9 cellular contexts compared by ENCODE assay signal in genomic region chr7:45921381-45921698, GRCh38. TPM values are rescaled to one million over a fixed set of nuclear protein-coding genes. Genes with fewer than 3 reads are reported as not detected.
DNase-seq lines count a peak whose midpoint lies in the region; ATAC-seq, FAIRE-seq and TF ChIP-seq lines count a peak whose summit lies in the region.
"Had no signal": no experiment of that assay in that cellular context is flagged by ENCODE, and none has a peak within 500 bp of the region (broad histone marks: within the 10 kb centered on the region; RNA-seq: fewer than 3 reads in every experiment).

No MANE protein-coding gene starts in this region.

- H3K79me2 ChIP-seq in keratinocyte (ENCODE audit: control insufficient read depth, insufficient read depth, low read length), result no peaks in the 10 kb centered on the region

- peak overlapping the region; percentile 67 for H3K4me2 ChIP-seq in keratinocyte (ENCODE audit: control insufficient read depth, extremely low read depth, insufficient read depth, low read depth, low read length)

- no peak for TF ChIP-seq CTCF in activated CD8-positive, alpha-beta T cell treated with anti-CD3 and anti-CD28 coated beads for 36 hours (IDR thresholded peaks at IDR 0.05)
- no peak for TF ChIP-seq CTCF in brain (conservative IDR thresholded peaks at IDR 0.05)
- TF ChIP-seq CTCF in keratinocyte (optimal IDR thresholded peaks at IDR 0.05 in 1 of 3, IDR thresholded peaks at IDR 0.05 in 1 of 3, conservative IDR thresholded peaks at IDR 0.05 in 1 of 3; ENCODE audit: extremely low read depth in 1 of 3, insufficient read depth in 2 of 3, low read length in 3 of 3), result no peak
- no peak for TF ChIP-seq CTCF in thoracic aorta (IDR thresholded peaks at IDR 0.05)
- TF ChIP-seq CTCF in GM13976 (IDR thresholded peaks at IDR 0.05; ENCODE audit: borderline replicate concordance, control extremely low read depth, extremely low read depth, insufficient read depth, missing control alignments), result no peak

- in situ Hi-C loops in GM13976 (cut with MboI; ENCODE audit: low sequenced_read_pairs, unreplicated experiment), result loop anchor here (5.0 to 25.0 kb wide), 3 partner anchors 426 to 1266 kb away; no protein-coding TSS in a partner anchor

- DNase-seq in activated CD8-positive, alpha-beta T cell treated with anti-CD3 and anti-CD28 coated beads, Interleukin-2, amount 10 ng/mL, durations not matched to agents 7 days and 5 days, result no peak
- no peak for DNase-seq in activated CD8-positive, alpha-beta T cell treated with anti-CD3 and anti-CD28 coated beads for 36 hours
- DNase-seq in keratinocyte (ENCODE audit: low read depth, low spot score) (no peak), thoracic aorta (ENCODE audit: low spot score) (no peak), NCI-H226 (no peak), 8988T (no peak), GM13976 (ENCODE audit: low spot score) (no peak)

- H3K9me3 ChIP-seq in keratinocyte (ENCODE audit: control insufficient read depth, low read depth, low read length), result no peaks in the 10 kb centered on the region
- H3K9me3 ChIP-seq in thoracic aorta, result no peaks in the 10 kb centered on the region

- POLR2A ChIA-PET in activated CD8-positive, alpha-beta T cell treated with anti-CD3 and anti-CD28 coated beads, Interleukin-2, amount 10 ng/mL, durations not matched to agents 7 days and 5 days (lab: Charles Lee), result no interaction called here
- POLR2A ChIA-PET in activated CD8-positive, alpha-beta T cell treated with anti-CD3 and anti-CD28 coated beads for 36 hours (lab: Charles Lee), result no interaction called here

- ATAC-seq in activated CD8-positive, alpha-beta T cell treated with anti-CD3 and anti-CD28 coated beads, Interleukin-2, amount 10 ng/mL, durations not matched to agents 7 days and 5 days, result no peak
- ATAC-seq in activated CD8-positive, alpha-beta T cell treated with anti-CD3 and anti-CD28 coated beads for 36 hours, result no peak
- ATAC-seq in thoracic aorta (ENCODE audit: insufficient number of reproducible peaks, low FRiP score, low read depth), result no peak

- H3K36me3 Mint-ChIP-seq in activated CD8-positive, alpha-beta T cell treated with anti-CD3 and anti-CD28 coated beads, Interleukin-2, amount 10 ng/mL, durations not matched to agents 7 days and 5 days (ENCODE audit: low read depth), result peaks cover 2% of the 10 kb centered on the region
- H3K36me3 Mint-ChIP-seq in activated CD8-positive, alpha-beta T cell treated with anti-CD3 and anti-CD28 coated beads for 36 hours (ENCODE audit: low read depth), result no peaks in the 10 kb centered on the region
- no peaks in the 10 kb centered on the region for H3K36me3 Mint-ChIP-seq in brain

- no peaks in the 10 kb centered on the region for H4K20me1 ChIP-seq in keratinocyte (ENCODE audit: control insufficient read depth, extremely low read depth, insufficient read depth, low read length)

- peak overlapping the region; percentile 28 for H3K9ac ChIP-seq in keratinocyte (ENCODE audit: control insufficient read depth, extremely low read depth, insufficient read depth, low read length)

- H3K9me3 Mint-ChIP-seq in activated CD8-positive, alpha-beta T cell treated with anti-CD3 and anti-CD28 coated beads, Interleukin-2, amount 10 ng/mL, durations not matched to agents 7 days and 5 days (ENCODE audit: insufficient read depth), result no peaks in the 10 kb centered on the region
- H3K9me3 Mint-ChIP-seq in activated CD8-positive, alpha-beta T cell treated with anti-CD3 and anti-CD28 coated beads for 36 hours, result no peaks in the 10 kb centered on the region
- no peaks in the 10 kb centered on the region for H3K9me3 Mint-ChIP-seq in brain

- H3K27ac ChIP-seq in keratinocyte (ENCODE audit: control insufficient read depth, insufficient read depth, low read length), result no peak overlapping the region
- H3K27ac ChIP-seq in thoracic aorta, result peak overlapping the region; percentile 25 to 30

- peaks cover 60% of the 10 kb centered on the region for H3K27me3 Mint-ChIP-seq in activated CD8-positive, alpha-beta T cell treated with anti-CD3 and anti-CD28 coated beads, Interleukin-2, amount 10 ng/mL, durations not matched to agents 7 days and 5 days (ENCODE audit: low read depth)
- H3K27me3 Mint-ChIP-seq in activated CD8-positive, alpha-beta T cell treated with anti-CD3 and anti-CD28 coated beads for 36 hours, result peaks cover 60% of the 10 kb centered on the region
- peaks cover 76% of the 10 kb centered on the region for H3K27me3 Mint-ChIP-seq in brain

- H3K27me3 ChIP-seq in keratinocyte (ENCODE audit: control insufficient read depth, extremely low read depth, insufficient read depth, low read length) (peaks cover 40% of the 10 kb centered on the region), thoracic aorta (replicated peaks; ENCODE audit: insufficient read depth) (no peaks in the 10 kb centered on the region)

- no peak overlapping the region for H2AFZ ChIP-seq in keratinocyte (ENCODE audit: control insufficient read depth, low read length)

- peaks cover 33% of the 10 kb centered on the region for H3K4me1 ChIP-seq in keratinocyte (ENCODE audit: control insufficient read depth, extremely low read depth, insufficient read depth, low read length)
- H3K4me1 ChIP-seq in thoracic aorta (ENCODE audit: control insufficient read depth in 1 of 2, low read depth in 2 of 2), result peaks cover 8 to 67% of the 10 kb centered on the region in 2 donors

- dilution Hi-C loops in keratinocyte (cut with MboI; ENCODE audit: extremely low pct_ligation_motif_present, low sequenced_read_pairs), result loop anchor here (10.0 kb wide), 1 partner anchor 433 kb away; no protein-coding TSS in a partner anchor

- no peak overlapping the region for H3K27ac Mint-ChIP-seq in activated CD8-positive, alpha-beta T cell treated with anti-CD3 and anti-CD28 coated beads, Interleukin-2, amount 10 ng/mL, durations not matched to agents 7 days and 5 days
- no peak overlapping the region for H3K27ac Mint-ChIP-seq in activated CD8-positive, alpha-beta T cell treated with anti-CD3 and anti-CD28 coated beads for 36 hours
- peak overlapping the region in 1 of 5 experiments; percentile 86 for H3K27ac Mint-ChIP-seq in brain

- H3K4me3 Mint-ChIP-seq in activated CD8-positive, alpha-beta T cell treated with anti-CD3 and anti-CD28 coated beads, Interleukin-2, amount 10 ng/mL, durations not matched to agents 7 days and 5 days, result peak overlapping the region; percentile 38
- H3K4me3 Mint-ChIP-seq in activated CD8-positive, alpha-beta T cell treated with anti-CD3 and anti-CD28 coated beads for 36 hours, result no peak overlapping the region
- peak overlapping the region; percentile 86 to 88 (median 86) for H3K4me3 Mint-ChIP-seq in brain

- no peaks in the 10 kb centered on the region for H3K36me3 ChIP-seq in keratinocyte (ENCODE audit: control insufficient read depth in 2 of 2, extremely low read depth in 1 of 2, insufficient read depth in 2 of 2, low read length in 2 of 2)
- H3K36me3 ChIP-seq in thoracic aorta, result peaks cover 4% of the 10 kb centered on the region

- intact Hi-C loops in activated CD8-positive, alpha-beta T cell treated with anti-CD3 and anti-CD28 coated beads for 36 hours (cut with micrococcal nuclease), result no loop called here

- CTCF ChIA-PET in activated CD8-positive, alpha-beta T cell treated with anti-CD3 and anti-CD28 coated beads, Interleukin-2, amount 10 ng/mL, durations not matched to agents 7 days and 5 days (lab: Charles Lee), result interaction anchor here (2.7 kb wide), 1 partner anchor 18 kb away, joined by 11 read pairs; no protein-coding TSS in a partner anchor
- CTCF ChIA-PET in activated CD8-positive, alpha-beta T cell treated with anti-CD3 and anti-CD28 coated beads for 36 hours (lab: Charles Lee), result interaction anchor here (1.5 to 2.8 kb wide), 2 partner anchors 14 to 177 kb away, joined by 4 to 21 read pairs; no protein-coding TSS in a partner anchor

- peaks cover 35% of the 10 kb centered on the region for H3K4me1 Mint-ChIP-seq in activated CD8-positive, alpha-beta T cell treated with anti-CD3 and anti-CD28 coated beads, Interleukin-2, amount 10 ng/mL, durations not matched to agents 7 days and 5 days (ENCODE audit: low read depth)
- peaks cover 23% of the 10 kb centered on the region for H3K4me1 Mint-ChIP-seq in activated CD8-positive, alpha-beta T cell treated with anti-CD3 and anti-CD28 coated beads for 36 hours (ENCODE audit: low read depth)
- H3K4me1 Mint-ChIP-seq in brain, result peaks cover 46% of the 10 kb centered on the region

- no peak for FAIRE-seq in keratinocyte (lab: Jason Lieb, UNC)

- H3K4me3 ChIP-seq in keratinocyte (ENCODE audit: control insufficient read depth in 2 of 3, extremely low read depth in 1 of 3, insufficient read depth in 2 of 3, low read depth in 1 of 3, low read length in 3 of 3), result peak overlapping the region; percentile 20 to 54 (median 36)
- H3K4me3 ChIP-seq in thoracic aorta, result peak overlapping the region; percentile 74

- H3K9me1 ChIP-seq in keratinocyte (ENCODE audit: control insufficient read depth, extremely low read depth, insufficient read depth, low read length), result no peaks in the 10 kb centered on the region

RNA-seq across cellular contexts. Expression of gene IGFBP3, which starts 0.3 kb away (rescaled TPM):
- 1 to 10 TPM in 1 of 2 experiments, under 1 TPM in 1; 0.90 to 1.0 TPM for total RNA-seq in activated CD8-positive, alpha-beta T cell treated with anti-CD3 and anti-CD28 coated beads, Interleukin-2, amount 10 ng/mL, durations not matched to agents 7 days and 5 days
- under 1 TPM in 1 of 2 experiments, not detected in 1; 0.25 TPM for total RNA-seq in activated CD8-positive, alpha-beta T cell treated with anti-CD3 and anti-CD28 coated beads for 36 hours
- polyA plus RNA-seq in brain (ENCODE audit: insufficient read depth, low read depth, low replicate concordance) (39.9 TPM), keratinocyte (0.95 to 83.3 TPM (median 14.0 TPM) in 3 replicates)
- polyA plus RNA-seq in keratinocyte (2011; ENCODE audit: low read depth), result 2.4 TPM
- 1.4 and 3.0 TPM in 2 replicates for polyA plus RNA-seq in keratinocyte (2011; cell fraction: cytosol; rRNA removed)
- polyA plus RNA-seq in keratinocyte (2011; cell fraction: nucleus; rRNA removed), result 19.5 and 23.4 TPM in 2 replicates
- 0.86 and 6.5 TPM in 2 replicates for polyA plus RNA-seq in keratinocyte (2012; ENCODE audit: low replicate concordance)
- polyA minus RNA-seq in keratinocyte, result 5.8 to 31.5 TPM in 2 of 3 replicates, not detected in the other
- 2.9 TPM for polyA minus RNA-seq in keratinocyte (2011; cell fraction: cytosol; rRNA and poly(A)+ RNA removed)
- polyA minus RNA-seq in keratinocyte (2011; cell fraction: nucleus; rRNA and poly(A)+ RNA removed), result 20.2 and 23.7 TPM in 2 replicates
- total RNA-seq in thoracic aorta, result 1,000 to 10,000 TPM in 1 of 2 donors, 100 to 1,000 TPM in 1; 884 to 1,323 TPM

RNA-seq across cellular contexts. Expression of gene IGFBP1, which starts 33.1 kb away (rescaled TPM):
- not detected for total RNA-seq in activated CD8-positive, alpha-beta T cell treated with anti-CD3 and anti-CD28 coated beads, Interleukin-2, amount 10 ng/mL, durations not matched to agents 7 days and 5 days
- total RNA-seq in activated CD8-positive, alpha-beta T cell treated with anti-CD3 and anti-CD28 coated beads for 36 hours, result not detected
- polyA plus RNA-seq in brain (ENCODE audit: insufficient read depth, low read depth, low replicate concordance), result 0.81 TPM
- polyA plus RNA-seq in keratinocyte, result not detected in 3 replicates
- not detected for polyA plus RNA-seq in keratinocyte (2011; ENCODE audit: low read depth)
- not detected in 2 replicates for polyA plus RNA-seq in keratinocyte (2011; cell fraction: cytosol; rRNA removed)
- polyA plus RNA-seq in keratinocyte (2011; cell fraction: nucleus; rRNA removed), result not detected in 2 replicates
- 0.13 TPM in 1 of 2 replicates, not detected in the other for polyA plus RNA-seq in keratinocyte (2012; ENCODE audit: low replicate concordance)
- not detected in 3 replicates for polyA minus RNA-seq in keratinocyte
- polyA minus RNA-seq in keratinocyte (2011; cell fraction: cytosol; rRNA and poly(A)+ RNA removed), result not detected
- polyA minus RNA-seq in keratinocyte (2011; cell fraction: nucleus; rRNA and poly(A)+ RNA removed), result not detected in 2 replicates
- total RNA-seq in thoracic aorta, result not detected

RNA-seq across cellular contexts. Expression of gene CCDC201, which starts 48.5 kb away (rescaled TPM):
- total RNA-seq in activated CD8-positive, alpha-beta T cell treated with anti-CD3 and anti-CD28 coated beads, Interleukin-2, amount 10 ng/mL, durations not matched to agents 7 days and 5 days, result not detected
- not detected for total RNA-seq in activated CD8-positive, alpha-beta T cell treated with anti-CD3 and anti-CD28 coated beads for 36 hours
- polyA plus RNA-seq in brain (ENCODE audit: insufficient read depth, low read depth, low replicate concordance) (not detected), keratinocyte (not detected in 3 replicates)
- not detected for polyA plus RNA-seq in keratinocyte (2011; ENCODE audit: low read depth)
- polyA plus RNA-seq in keratinocyte (2011; cell fraction: cytosol; rRNA removed), result not detected in 2 replicates
- 0.03 TPM in 1 of 2 replicates, not detected in the other for polyA plus RNA-seq in keratinocyte (2011; cell fraction: nucleus; rRNA removed)
- not detected in 2 replicates for polyA plus RNA-seq in keratinocyte (2012; ENCODE audit: low replicate concordance)
- not detected in 3 replicates for polyA minus RNA-seq in keratinocyte
- polyA minus RNA-seq in keratinocyte (2011; cell fraction: cytosol; rRNA and poly(A)+ RNA removed), result not detected
- polyA minus RNA-seq in keratinocyte (2011; cell fraction: nucleus; rRNA and poly(A)+ RNA removed), result not detected in 2 replicates
- total RNA-seq in thoracic aorta, result not detected
- total RNA-seq: M059J had no signal

Comparison
In these comparisons a context has a peak if more than half of its experiments do, and no peak if none do; other contexts are left out.
1. RNA of gene IGFBP3, which starts 0.3 kb away (total RNA-seq): 884 to 1,323 TPM in thoracic aorta; 0.90 to 1.0 TPM in activated CD8-positive, alpha-beta T cell treated with anti-CD3 and anti-CD28 coated beads, Interleukin-2, amount 10 ng/mL, durations not matched to agents 7 days and 5 days and 0.25 TPM in activated CD8-positive, alpha-beta T cell treated with anti-CD3 and anti-CD28 coated beads for 36 hours; every median in the first group is over 100 times any median in the second.